In genomic region chr22:23561025-23561510, GRCh38 we compare ENCODE assay signal across 18 cellular contexts. TPM values are rescaled to one million over a fixed set of nuclear protein-coding genes. Genes with fewer than 3 reads are reported as not detected.
"Had no signal": no experiment of that assay in that cellular context is flagged by ENCODE, and none has a peak within 500 bp of the region (broad histone marks: within the 10 kb centered on the region; RNA-seq: fewer than 3 reads in every experiment).

No MANE protein-coding gene starts in this region.

RNA-seq across cellular contexts. Expression of gene IGLL1, which starts 19.0 kb away (rescaled TPM):
- total RNA-seq: natural killer cell, omental fat pad, pulmonary artery endothelial cell, right atrium auricular region, sciatic nerve, smooth muscle cell, subcutaneous adipose tissue, temporal lobe, thoracic aorta, thyroid gland, tibial nerve, upper lobe of left lung, ureter, vagina had no signal
- polyA plus RNA-seq: naive thymus-derived CD4-positive, alpha-beta T cell; neural cell; ovary; smooth muscle cell; stomach had no signal
